Comparison of ENCODE assay signal across 8 cellular contexts in genomic region chr12:57783466-57783801, GRCh38. TPM values are rescaled to one million over a fixed set of nuclear protein-coding genes. Genes with fewer than 3 reads are reported as not detected.
DNase-seq lines count a peak whose midpoint lies in the region; ATAC-seq and TF ChIP-seq lines count a peak whose summit lies in the region.

No MANE protein-coding gene starts in this region.

- H3K27me3 ChIP-seq in H7 (ENCODE audit: control insufficient read depth, insufficient read depth, low read length) (no peaks in the 10 kb centered on the region), hepatocyte (no peaks in the 10 kb centered on the region), skeletal muscle satellite cell (ENCODE audit: control insufficient read depth, insufficient read depth, low read length) (no peaks in the 10 kb centered on the region)

- H3K36me3 ChIP-seq in H7 (replicated peaks; ENCODE audit: control insufficient read depth, insufficient read depth, low read length) = peaks cover 8% of the 10 kb centered on the region
- no peaks in the 10 kb centered on the region for H3K36me3 ChIP-seq in hepatocyte (replicated peaks; ENCODE audit: insufficient read depth, low read depth)
- H3K36me3 ChIP-seq in skeletal muscle satellite cell (ENCODE audit: insufficient read depth, low read length) = peaks cover 32% of the 10 kb centered on the region

- DNase-seq in H7 = no peak
- no peak for DNase-seq in hepatocyte (ENCODE audit: low spot score)
- no peak for DNase-seq in stimulated activated CD4-positive, alpha-beta T cell treated with anti-CD3 and anti-CD28 coated beads, Interleukin-15, amount 100 ng/mL, for 24 hours
- DNase-seq in NCI-H1694 treated with DMSO at 0.1 percent for 48 hours (lab: John Stamatoyannopoulos, UW) = no peak

- H3K4me2 ChIP-seq in hepatocyte (peak overlapping the region; percentile 90), skeletal muscle satellite cell (ENCODE audit: low read length) (peak overlapping the region; percentile 96)

- peak overlapping the region; percentile 92 for H3K9ac ChIP-seq in skeletal muscle satellite cell (ENCODE audit: low read depth, low read length)

- H3K4me1 ChIP-seq in hepatocyte (ENCODE audit: insufficient read depth) (peaks cover 8% of the 10 kb centered on the region), skeletal muscle satellite cell (ENCODE audit: control insufficient read depth, insufficient read depth, low read length) (peaks cover 3% of the 10 kb centered on the region)

- H3K79me2 ChIP-seq in hepatocyte = peaks cover 26% of the 10 kb centered on the region

- 91% methylated on average over 12 of the region's 12 CpGs for WGBS in hepatocyte (ENCODE audit: low lambda C conversion rate, missing lambda C conversion rate)

- peak overlapping the region; percentile 43 for H3K27ac ChIP-seq in hepatocyte

- H3K4me3 ChIP-seq in H7 (ENCODE audit: insufficient read depth, low read depth, low read length) = peak overlapping the region; percentile 97
- H3K4me3 ChIP-seq in WI38 (ENCODE audit: low read depth, low read length) = peak overlapping the region; percentile 100
- peak overlapping the region; percentile 95 for H3K4me3 ChIP-seq in hepatocyte
- H3K4me3 ChIP-seq in skeletal muscle satellite cell (ENCODE audit: low read length) = peak overlapping the region; percentile 88

- peaks cover 3% of the 10 kb centered on the region for H4K20me1 ChIP-seq in hepatocyte (ENCODE audit: insufficient read depth, poor library complexity, severe bottlenecking)

- no peaks in the 10 kb centered on the region for H3K9me2 ChIP-seq in hepatocyte (replicated peaks; ENCODE audit: insufficient read depth)

- peak overlapping the region; percentile 76 for H2AFZ ChIP-seq in hepatocyte

- no peak for ATAC-seq in GM21737 (IDR thresholded peaks at IDR 0.05; ENCODE audit: unreplicated experiment)
- ATAC-seq in GM21786 (IDR thresholded peaks at IDR 0.05; ENCODE audit: unreplicated experiment) = no peak

- H3K9me3 ChIP-seq in hepatocyte (ENCODE audit: low read depth) = no peaks in the 10 kb centered on the region
- H3K9me3 ChIP-seq in skeletal muscle satellite cell (replicated peaks; ENCODE audit: low read length) = no peaks in the 10 kb centered on the region

- no peak for TF ChIP-seq CTCF in WI38 (IDR thresholded peaks at IDR 0.05; ENCODE audit: low read depth, low read length)
- TF ChIP-seq CTCF in hepatocyte (IDR thresholded peaks at IDR 0.05; ENCODE audit: poor library complexity) = no peak

RNA-seq across cellular contexts. Expression of gene TSFM, which starts 0.8 kb away (rescaled TPM):
- 57.7 and 67.8 TPM in 2 replicates for total RNA-seq in H7 (2014; rRNA removed; shearing (Covaris generic))
- 15.7 and 25.9 TPM in 2 replicates for total RNA-seq in hepatocyte
- polyA plus RNA-seq in hepatocyte = 38.9 and 46.8 TPM in 2 replicates
- total RNA-seq in skeletal muscle satellite cell (2012; rRNA removed) = 18.0 and 21.6 TPM in 2 replicates

RNA-seq across cellular contexts. Expression of gene EEF1AKMT3, which starts 11.0 kb away (rescaled TPM):
- total RNA-seq in H7 (2014; rRNA removed; shearing (Covaris generic)) = 3.2 and 3.6 TPM in 2 replicates
- 5.5 and 7.6 TPM in 2 replicates for total RNA-seq in hepatocyte
- polyA plus RNA-seq in hepatocyte = 4.5 and 10.3 TPM in 2 replicates
- total RNA-seq in skeletal muscle satellite cell (2012; rRNA removed) = 3.8 and 9.8 TPM in 2 replicates

RNA-seq across cellular contexts. Expression of gene METTL1, which starts 11.5 kb away (rescaled TPM):
- 7.1 and 13.8 TPM in 2 replicates for total RNA-seq in H7 (2014; rRNA removed; shearing (Covaris generic))
- 8.6 and 8.8 TPM in 2 replicates for total RNA-seq in hepatocyte
- 26.1 and 31.1 TPM in 2 replicates for polyA plus RNA-seq in hepatocyte
- total RNA-seq in skeletal muscle satellite cell (2012; rRNA removed) = 4.6 and 5.2 TPM in 2 replicates

RNA-seq across cellular contexts. Expression of gene CYP27B1, which starts 16.6 kb away (rescaled TPM):
- total RNA-seq in H7 (2014; rRNA removed; shearing (Covaris generic)) = 0.26 and 0.59 TPM in 2 replicates
- 0.23 and 2.9 TPM in 2 replicates for total RNA-seq in hepatocyte
- polyA plus RNA-seq in hepatocyte = 0.89 and 2.3 TPM in 2 replicates
- 0.51 and 1.3 TPM in 2 replicates for total RNA-seq in skeletal muscle satellite cell (2012; rRNA removed)

RNA-seq across cellular contexts. Expression of gene MARCHF9, which starts 28.5 kb away (rescaled TPM):
- 1.9 and 4.3 TPM in 2 replicates for total RNA-seq in H7 (2014; rRNA removed; shearing (Covaris generic))
- 14.6 and 16.9 TPM in 2 replicates for total RNA-seq in hepatocyte
- polyA plus RNA-seq in hepatocyte = 13.6 and 14.8 TPM in 2 replicates
- 0.51 and 2.0 TPM in 2 replicates for total RNA-seq in skeletal muscle satellite cell (2012; rRNA removed)
